Comparison of ENCODE assay signal across 8 cellular contexts in genomic region chrX:149903889-149904748, GRCh38. TPM values are rescaled to one million over a fixed set of nuclear protein-coding genes. Genes with fewer than 3 reads are reported as not detected.
A peak's percentile ranks its signal among the peaks of the same experiment; 100 is the strongest.
DNase-seq lines count a peak whose midpoint lies in the region; ATAC-seq lines count a peak whose summit lies in the region.

No MANE protein-coding gene starts in this region.

- peak overlapping the region; percentile 59 for H3K4me3 ChIP-seq in skeletal muscle satellite cell (ENCODE audit: low read length)

- H3K36me3 ChIP-seq in skeletal muscle satellite cell (ENCODE audit: insufficient read depth, low read length), result no peaks in the 10 kb centered on the region

- no peaks in the 10 kb centered on the region for H3K9me3 ChIP-seq in skeletal muscle satellite cell (replicated peaks; ENCODE audit: low read length)

- no peaks in the 10 kb centered on the region for H3K4me1 ChIP-seq in skeletal muscle satellite cell (ENCODE audit: control insufficient read depth, insufficient read depth, low read length)

- no peaks in the 10 kb centered on the region for H3K4me1 Mint-ChIP-seq in central memory CD8-positive, alpha-beta T cell

- no peaks in the 10 kb centered on the region for H3K27me3 Mint-ChIP-seq in central memory CD8-positive, alpha-beta T cell

- ATAC-seq in GM19463 (IDR thresholded peaks at IDR 0.05; ENCODE audit: unreplicated experiment) (peak; percentile 66), HG03457 (IDR thresholded peaks at IDR 0.05; ENCODE audit: unreplicated experiment) (peak; percentile 66)
- no peak for ATAC-seq in central memory CD8-positive, alpha-beta T cell (replicated peaks; ENCODE audit: extremely low read depth, poor library complexity, severe bottlenecking)

- intact Hi-C loops in posterior cingulate gyrus (cut with DNase I), result no loop called here

- H3K27me3 ChIP-seq in skeletal muscle satellite cell (ENCODE audit: control insufficient read depth, insufficient read depth, low read length), result no peaks in the 10 kb centered on the region

- H3K27ac Mint-ChIP-seq in central memory CD8-positive, alpha-beta T cell (ENCODE audit: low read depth), result peak overlapping the region; percentile 21

- H3K36me3 Mint-ChIP-seq in central memory CD8-positive, alpha-beta T cell (ENCODE audit: insufficient read depth), result no peaks in the 10 kb centered on the region

- no peak overlapping the region for H3K4me3 Mint-ChIP-seq in central memory CD8-positive, alpha-beta T cell

- peak overlapping the region; percentile 78 for H3K4me2 ChIP-seq in skeletal muscle satellite cell (ENCODE audit: low read length)

- DNase-seq in AG08395 (ENCODE audit: low spot score) (peak; percentile 5), substantia nigra (lab: John Stamatoyannopoulos, UW) (no peak), posterior cingulate gyrus (no peak)
- no peak for DNase-seq in central memory CD8-positive, alpha-beta T cell (ENCODE audit: low spot score in 2 of 2)
- DNase-seq in effector CD8-positive, alpha-beta T cell (lab: John Stamatoyannopoulos, UW), result no peak

- no peaks in the 10 kb centered on the region for H3K9me3 Mint-ChIP-seq in central memory CD8-positive, alpha-beta T cell

- no peak overlapping the region for H3K9ac ChIP-seq in skeletal muscle satellite cell (ENCODE audit: low read depth, low read length)

- H3K27ac ChIP-seq in substantia nigra (ENCODE audit: low read depth, low read length, poor library complexity, severe bottlenecking), result no peak overlapping the region

RNA-seq across cellular contexts. Expression of gene MAGEA8, which starts 23.1 kb away (rescaled TPM):
- not detected in 2 replicates for total RNA-seq in skeletal muscle satellite cell (2012; rRNA removed)

RNA-seq across cellular contexts. Expression of gene HSFX4, which starts 25.3 kb away (rescaled TPM):
- not detected in 2 replicates for total RNA-seq in skeletal muscle satellite cell (2012; rRNA removed)

RNA-seq across cellular contexts. Expression of gene EOLA2, which starts 34.2 kb away (rescaled TPM):
- 15.7 and 19.0 TPM in 2 replicates for total RNA-seq in skeletal muscle satellite cell (2012; rRNA removed)
